ENCODE assay signal across 4 cellular contexts in the genomic region with DNA sequence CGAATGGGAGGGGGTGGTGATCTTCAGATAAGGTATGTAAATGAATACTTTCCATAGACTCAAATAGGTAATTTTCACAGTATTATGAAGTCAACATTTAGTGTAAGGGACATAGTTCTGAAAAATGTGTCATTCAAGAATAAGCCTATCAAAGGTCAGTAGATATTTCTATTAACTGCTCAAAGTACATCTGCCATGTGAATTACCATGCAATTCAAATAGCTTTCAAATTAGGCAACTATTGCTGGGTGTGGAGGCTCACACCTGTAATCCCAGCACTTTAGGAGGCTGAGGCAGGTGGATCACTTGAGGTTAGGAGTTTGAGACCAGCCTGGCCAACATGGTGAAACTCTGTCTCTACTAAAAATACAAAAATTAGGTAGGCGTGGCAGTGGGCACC.
A peak's percentile ranks its signal among the peaks of the same experiment; 100 is the strongest.
DNase-seq lines count a peak whose midpoint lies in the region; ATAC-seq, FAIRE-seq and TF ChIP-seq lines count a peak whose summit lies in the region.
"Not testable (repeated sequence)": the region's sequence is repeated elsewhere in the genome, so short reads cannot be mapped to it uniquely, and the experiment has no call there.

No MANE protein-coding gene starts in this region.

- not testable (repeated sequence) for TF ChIP-seq CTCF in chondrocyte (IDR thresholded peaks at IDR 0.05); mucosa of descending colon (IDR thresholded peaks at IDR 0.05)

- H3K27me3 Mint-ChIP-seq in chondrocyte (ENCODE audit: low read depth): not testable (repeated sequence)

- not testable (repeated sequence) for H3K4me3 ChIP-seq in mucosa of descending colon

- not testable (repeated sequence) for H3K4me1 ChIP-seq in mucosa of descending colon (ENCODE audit: low read depth)

- DNase-seq in chondrocyte (ENCODE audit: low spot score); left lobe of liver (ENCODE audit: low spot score); mucosa of descending colon: not testable (repeated sequence)

- not testable (repeated sequence) for H3K36me3 Mint-ChIP-seq in chondrocyte (ENCODE audit: low read depth)

- peaks cover 16% of the 10 kb centered on the region for H3K4me1 Mint-ChIP-seq in chondrocyte (ENCODE audit: low read depth)

- H3K4me3 Mint-ChIP-seq in chondrocyte (ENCODE audit: unreplicated experiment): not testable (repeated sequence)

- FAIRE-seq in islet of Langerhans (lab: Jason Lieb, UNC): peak; percentile 24

- H3K36me3 ChIP-seq in mucosa of descending colon (ENCODE audit: low read depth): not testable (repeated sequence)

- ATAC-seq in left lobe of liver (peak; percentile 33), mucosa of descending colon (peak; percentile 25)

- H3K9me3 ChIP-seq in mucosa of descending colon: not testable (repeated sequence)

- not testable (repeated sequence) for H3K9me3 Mint-ChIP-seq in chondrocyte (ENCODE audit: low read depth)

- intact Hi-C loops in mucosa of descending colon (cut with DNase I, micrococcal nuclease): not testable (repeated sequence)

- H3K27ac Mint-ChIP-seq in chondrocyte (ENCODE audit: unreplicated experiment): peak overlapping the region; percentile 0
